ENCODE assay signal across 8 cellular contexts in genomic region chr1:36160388-36160948, GRCh38. TPM values are rescaled to one million over a fixed set of nuclear protein-coding genes. Genes with fewer than 3 reads are reported as not detected.
A peak's percentile ranks its signal among the peaks of the same experiment; 100 is the strongest.
DNase-seq lines count a peak whose midpoint lies in the region; ATAC-seq, FAIRE-seq and TF ChIP-seq lines count a peak whose summit lies in the region.

No MANE protein-coding gene starts in this region.

- peaks cover under 1% of the 10 kb centered on the region; the same call in 1 of the 2 replicates for H3K27me3 ChIP-seq in H7 (ENCODE audit: control insufficient read depth, insufficient read depth, low read length)
- H3K27me3 ChIP-seq in foreskin keratinocyte: no peaks in the 10 kb centered on the region
- H3K27me3 ChIP-seq in small intestine (ENCODE audit: control insufficient read depth in 2 of 2, insufficient read depth in 2 of 2, low read length in 2 of 2): no peaks in the 10 kb centered on the region

- peak overlapping the region; percentile 52; the same call in 1 of the 2 replicates for H3K4me3 ChIP-seq in H7 (ENCODE audit: insufficient read depth, low read depth, low read length)
- no peak overlapping the region for H3K4me3 ChIP-seq in small intestine (ENCODE audit: low read depth in 1 of 2, low read length in 2 of 2)

- H3K4me1 ChIP-seq in foreskin keratinocyte: peaks cover 35% of the 10 kb centered on the region
- H3K4me1 ChIP-seq in small intestine (ENCODE audit: control insufficient read depth in 2 of 2, insufficient read depth in 1 of 2, low read depth in 1 of 2, low read length in 1 of 2): peaks cover 0 to 5% of the 10 kb centered on the region in 2 donors

- peak overlapping the region; percentile 92; the same call in 1 of the 2 replicates for H3K27ac Mint-ChIP-seq in WTC11

- H3K27me3 Mint-ChIP-seq in WTC11 (ENCODE audit: low read depth): no peaks in the 10 kb centered on the region; the same call in 1 of the 2 replicates

- peak overlapping the region; percentile 67; the same call in 1 of the 2 replicates for H3K4me3 Mint-ChIP-seq in WTC11

- H3K36me3 Mint-ChIP-seq in WTC11: no peaks in the 10 kb centered on the region

- H3K4me1 Mint-ChIP-seq in WTC11: peaks cover 41% of the 10 kb centered on the region

- H3K36me3 ChIP-seq in H7 (replicated peaks; ENCODE audit: control insufficient read depth, insufficient read depth, low read length): peaks cover 1% of the 10 kb centered on the region; the same call in 1 of the 2 replicates
- H3K36me3 ChIP-seq in small intestine (ENCODE audit: control insufficient read depth in 2 of 2, insufficient read depth in 2 of 2, low read length in 2 of 2): no peaks in the 10 kb centered on the region

- POLR2A ChIA-PET in WTC11 (lab: Charles Lee): interaction anchor here (0.5 to 3.0 kb wide), 4 partner anchors 10 to 31 kb away, joined by 3 to 19 read pairs (median 4); partner anchors contain the start of gene TRAPPC3

- CTCF ChIA-PET in WTC11 (lab: Charles Lee): interaction anchor here (0.5 to 4.7 kb wide), 20 partner anchors 9 to 235 kb away, joined by 3 to 74 read pairs (median 9); partner anchors contain the start of genes SH3D21, TEKT2, THRAP3 and TRAPPC3

- 52 to 78% (median 54%) methylated on average over 4 of the region's 4 CpGs for WGBS in small intestine, 3 donors

- H3K9me3 ChIP-seq in small intestine (ENCODE audit: control insufficient read depth, low read depth): no peaks in the 10 kb centered on the region

- FAIRE-seq in small intestine (lab: Jason Lieb, UNC): no peak

- ATAC-seq in WTC11 (no peak), foreskin keratinocyte (no peak), GM21737 (IDR thresholded peaks at IDR 0.05; ENCODE audit: unreplicated experiment) (no peak)

- H3K27ac ChIP-seq in foreskin keratinocyte (peak overlapping the region; percentile 69), small intestine (ENCODE audit: low read depth in 1 of 2, low read length in 1 of 2) (peak overlapping the region; percentile 63 to 93)

- no peaks in the 10 kb centered on the region for H3K9me3 Mint-ChIP-seq in WTC11

- no peak for TF ChIP-seq CTCF in WTC11 (IDR thresholded peaks at IDR 0.05)
- no peak for TF ChIP-seq CTCF in foreskin keratinocyte (conservative IDR thresholded peaks at IDR 0.05)

- DNase-seq in H7: no peak
- DNase-seq in WTC11 (ENCODE audit: low spot score): no peak
- DNase-seq in foreskin keratinocyte: no peak
- no peak for DNase-seq in small intestine
- no peak for DNase-seq in NOMO-1 treated with dmso at 0.1 percent for 144 hours (lab: John Stamatoyannopoulos, UW; ENCODE audit: unreplicated experiment)
- DNase-seq in NCI-H2107 (lab: John Stamatoyannopoulos, UW): no peak
- DNase-seq in NCI-H1417 (lab: John Stamatoyannopoulos, UW): no peak

TF ChIP-seq in WTC11, 78 proteins besides CTCF, POLR2A, EP300 and RAD21:
- TF ChIP-seq FOXJ3 (CRISPR knock-in tag; IDR thresholded peaks at IDR 0.05; ENCODE audit: borderline replicate concordance) (no peak), ZNF232 (CRISPR knock-in tag; IDR thresholded peaks at IDR 0.05) (no peak), GRHL2 (CRISPR knock-in tag; IDR thresholded peaks at IDR 0.05; ENCODE audit: insufficient replicate concordance, severe bottlenecking) (no peak), HMGA2 (CRISPR knock-in tag; IDR thresholded peaks at IDR 0.05) (no peak), TEAD4 (CRISPR knock-in tag; IDR thresholded peaks at IDR 0.05) (no peak), ESRRA (CRISPR knock-in tag; IDR thresholded peaks at IDR 0.05; ENCODE audit: borderline replicate concordance) (no peak)
- TF ChIP-seq, protein P1, sequence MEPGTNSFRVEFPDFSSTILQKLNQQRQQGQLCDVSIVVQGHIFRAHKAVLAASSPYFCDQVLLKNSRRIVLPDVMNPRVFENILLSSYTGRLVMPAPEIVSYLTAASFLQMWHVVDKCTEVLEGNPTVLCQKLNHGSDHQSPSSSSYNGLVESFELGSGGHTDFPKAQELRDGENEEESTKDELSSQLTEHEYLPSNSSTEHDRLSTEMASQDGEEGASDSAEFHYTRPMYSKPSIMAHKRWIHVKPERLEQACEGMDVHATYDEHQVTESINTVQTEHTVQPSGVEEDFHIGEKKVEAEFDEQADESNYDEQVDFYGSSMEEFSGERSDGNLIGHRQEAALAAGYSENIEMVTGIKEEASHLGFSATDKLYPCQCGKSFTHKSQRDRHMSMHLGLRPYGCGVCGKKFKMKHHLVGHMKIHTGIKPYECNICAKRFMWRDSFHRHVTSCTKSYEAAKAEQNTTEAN (CRISPR knock-in tag; IDR thresholded peaks at IDR 0.05): no peak
- TF ChIP-seq, protein P2, sequence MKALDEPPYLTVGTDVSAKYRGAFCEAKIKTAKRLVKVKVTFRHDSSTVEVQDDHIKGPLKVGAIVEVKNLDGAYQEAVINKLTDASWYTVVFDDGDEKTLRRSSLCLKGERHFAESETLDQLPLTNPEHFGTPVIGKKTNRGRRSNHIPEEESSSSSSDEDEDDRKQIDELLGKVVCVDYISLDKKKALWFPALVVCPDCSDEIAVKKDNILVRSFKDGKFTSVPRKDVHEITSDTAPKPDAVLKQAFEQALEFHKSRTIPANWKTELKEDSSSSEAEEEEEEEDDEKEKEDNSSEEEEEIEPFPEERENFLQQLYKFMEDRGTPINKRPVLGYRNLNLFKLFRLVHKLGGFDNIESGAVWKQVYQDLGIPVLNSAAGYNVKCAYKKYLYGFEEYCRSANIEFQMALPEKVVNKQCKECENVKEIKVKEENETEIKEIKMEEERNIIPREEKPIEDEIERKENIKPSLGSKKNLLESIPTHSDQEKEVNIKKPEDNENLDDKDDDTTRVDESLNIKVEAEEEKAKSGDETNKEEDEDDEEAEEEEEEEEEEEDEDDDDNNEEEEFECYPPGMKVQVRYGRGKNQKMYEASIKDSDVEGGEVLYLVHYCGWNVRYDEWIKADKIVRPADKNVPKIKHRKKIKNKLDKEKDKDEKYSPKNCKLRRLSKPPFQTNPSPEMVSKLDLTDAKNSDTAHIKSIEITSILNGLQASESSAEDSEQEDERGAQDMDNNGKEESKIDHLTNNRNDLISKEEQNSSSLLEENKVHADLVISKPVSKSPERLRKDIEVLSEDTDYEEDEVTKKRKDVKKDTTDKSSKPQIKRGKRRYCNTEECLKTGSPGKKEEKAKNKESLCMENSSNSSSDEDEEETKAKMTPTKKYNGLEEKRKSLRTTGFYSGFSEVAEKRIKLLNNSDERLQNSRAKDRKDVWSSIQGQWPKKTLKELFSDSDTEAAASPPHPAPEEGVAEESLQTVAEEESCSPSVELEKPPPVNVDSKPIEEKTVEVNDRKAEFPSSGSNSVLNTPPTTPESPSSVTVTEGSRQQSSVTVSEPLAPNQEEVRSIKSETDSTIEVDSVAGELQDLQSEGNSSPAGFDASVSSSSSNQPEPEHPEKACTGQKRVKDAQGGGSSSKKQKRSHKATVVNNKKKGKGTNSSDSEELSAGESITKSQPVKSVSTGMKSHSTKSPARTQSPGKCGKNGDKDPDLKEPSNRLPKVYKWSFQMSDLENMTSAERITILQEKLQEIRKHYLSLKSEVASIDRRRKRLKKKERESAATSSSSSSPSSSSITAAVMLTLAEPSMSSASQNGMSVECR (CRISPR knock-in tag; IDR thresholded peaks at IDR 0.05; ENCODE audit: borderline replicate concordance): no peak

RNA-seq across cellular contexts. Expression of gene MAP7D1, which starts 4.5 kb away (rescaled TPM):
- total RNA-seq in H7 (2014; rRNA removed; shearing (Covaris generic)): 146 TPM in 2 replicates
- total RNA-seq in WTC11 (2021) (65.0 to 88.7 TPM (median 72.0 TPM) in 3 replicates), foreskin keratinocyte (207 and 209 TPM in 2 replicates)
- polyA plus RNA-seq in foreskin keratinocyte (259 and 272 TPM in 2 replicates), small intestine (10 to 100 TPM; 37.4 to 58.6 (median 47.9) TPM)

RNA-seq across cellular contexts. Expression of gene TRAPPC3, which starts 11.2 kb away (rescaled TPM):
- 97.3 and 111 TPM in 2 replicates for total RNA-seq in H7 (2014; rRNA removed; shearing (Covaris generic))
- total RNA-seq in WTC11 (2021): 48.9 to 52.5 TPM (median 52.0 TPM) in 3 replicates
- total RNA-seq in foreskin keratinocyte: 115 and 121 TPM in 2 replicates
- polyA plus RNA-seq in foreskin keratinocyte: 142 and 153 TPM in 2 replicates
- 10 to 100 TPM; 70.7 to 90.5 (median 72.5) TPM for polyA plus RNA-seq in small intestine

RNA-seq across cellular contexts. Expression of gene COL8A2, which starts 35.4 kb away (rescaled TPM):
- total RNA-seq in H7 (2014; rRNA removed; shearing (Covaris generic)): 1.6 TPM in 2 replicates
- total RNA-seq in WTC11 (2021) (2.3 to 3.5 TPM (median 3.3 TPM) in 3 replicates), foreskin keratinocyte (0.68 and 0.78 TPM in 2 replicates)
- polyA plus RNA-seq in foreskin keratinocyte (0.27 and 0.41 TPM in 2 replicates), small intestine (1 to 10 TPM in 1 of 3 donors, under 1 TPM in 1, not detected in 1; 0.27 to 1.3 TPM)
